In genomic region chr16:20308266-20308665, GRCh38 we compare ENCODE assay signal across 9 cellular contexts. TPM values are rescaled to one million over a fixed set of nuclear protein-coding genes. Genes with fewer than 3 reads are reported as not detected.
"Had no signal": no experiment of that assay in that cellular context is flagged by ENCODE, and none has a peak within 500 bp of the region (broad histone marks: within the 10 kb centered on the region; RNA-seq: fewer than 3 reads in every experiment).

No MANE protein-coding gene starts in this region.

- H3K4me3 ChIP-seq: GM12878 had no signal

- FAIRE-seq: G401.6, GM12878, GM12891, GM12892, GM18507, GM19239 had no signal

- DNase-seq: GDM1, GF-D8 had no signal

- ATAC-seq: GM12878 had no signal

RNA-seq across cellular contexts. Expression of gene GP2, which starts 19.0 kb away (rescaled TPM):
- total RNA-seq: G401 had no signal
- polyA plus RNA-seq: GM12878 had no signal

RNA-seq across cellular contexts. Expression of gene UMOD, which starts 44.2 kb away (rescaled TPM):
- total RNA-seq: G401, GM12878 had no signal
- polyA plus RNA-seq: GM12878 had no signal
